In genomic region chr7:102748605-102749322, GRCh38 we compare ENCODE assay signal across 8 cellular contexts. TPM values are rescaled to one million over a fixed set of nuclear protein-coding genes. Genes with fewer than 3 reads are reported as not detected.
A peak's percentile ranks its signal among the peaks of the same experiment; 100 is the strongest.
DNase-seq lines count a peak whose midpoint lies in the region; ATAC-seq and TF ChIP-seq lines count a peak whose summit lies in the region.
"Not testable (repeated sequence)": the region's sequence is repeated elsewhere in the genome, so short reads cannot be mapped to it uniquely, and the experiment has no call there.

FAM185A (plus strand) TSS chr7:102748999; CDS start chr7:102749208, 209 bp downstream.

- not testable (repeated sequence) for H2BK5ac ChIP-seq in trophoblast cell (ENCODE audit: low read depth, low read length, poor library complexity)

- H2AK5ac ChIP-seq in trophoblast cell (ENCODE audit: low read length): not testable (repeated sequence)

- not testable (repeated sequence) for H3K79me2 ChIP-seq in trophoblast cell (ENCODE audit: control insufficient read depth, insufficient read depth, low read length, poor library complexity)

- H3K27ac ChIP-seq in heart left ventricle (peak within 1 kb of the TSS in 11 of 12 donors; percentile 58 to 80 (median 68)), trophoblast cell (ENCODE audit: low read depth, low read length) (peak within 1 kb of the TSS; percentile 42), tibial nerve (peak within 1 kb of the TSS; percentile 62 to 82 (median 80))

- H4K12ac ChIP-seq in trophoblast cell (ENCODE audit: low read depth, low read length): not testable (repeated sequence)

- H3K4me3 ChIP-seq in heart left ventricle (peak within 1 kb of the TSS; percentile 49 to 90 (median 71)), trophoblast cell (ENCODE audit: low read depth, low read length) (peak within 1 kb of the TSS; percentile 85), tibial nerve (peak within 1 kb of the TSS; percentile 57 to 91 (median 68))

- not testable (repeated sequence) for H4K8ac ChIP-seq in trophoblast cell (ENCODE audit: low read depth, low read length)

- H3K14ac ChIP-seq in trophoblast cell (ENCODE audit: low read length): not testable (repeated sequence)

- intact Hi-C loops in heart left ventricle (cut with DNase I): loop anchor here in 3 of 10 donors (5.0 to 10.0 kb wide), 3 partner anchors 314 to 326 kb away; partner anchors contain the start of genes FBXL13 (in 2 of the 3) and ARMC10 (in 1 of the 3)

- peaks cover 0 to 18% (median 11%) of the 10 kb centered on the region in 12 donors for H3K4me1 ChIP-seq in heart left ventricle
- not testable (repeated sequence) for H3K4me1 ChIP-seq in trophoblast cell (ENCODE audit: control insufficient read depth in 1 of 2, insufficient read depth in 2 of 2, low read length in 2 of 2)
- H3K4me1 ChIP-seq in tibial nerve: peaks cover 0 to 20% (median 6%) of the 10 kb centered on the region in 4 donors

- H3K4me2 ChIP-seq in trophoblast cell (ENCODE audit: low read length): peak within 1 kb of the TSS; percentile 73

- not testable (repeated sequence) for H3K27me3 ChIP-seq in heart left ventricle; trophoblast cell (ENCODE audit: insufficient read depth, low read length); tibial nerve

- not testable (repeated sequence) for H2BK120ac ChIP-seq in trophoblast cell (ENCODE audit: insufficient read depth, low read length, poor library complexity)

- not testable (repeated sequence) for H3K4ac ChIP-seq in trophoblast cell (ENCODE audit: low read depth, low read length)

- H2AFZ ChIP-seq in trophoblast cell (ENCODE audit: insufficient read depth, low read length, poor library complexity): peak within 1 kb of the TSS; percentile 14

- H3K23ac ChIP-seq in trophoblast cell (ENCODE audit: low read length): not testable (repeated sequence)

- H3K9ac ChIP-seq in trophoblast cell (ENCODE audit: low read length): peak within 1 kb of the TSS; percentile 60

- WGBS in heart left ventricle, 4 donors: 0 to 1% (median 0%) methylated on average over 24 to 35 of the region's 35 CpGs
- no CpG with 5 or more reads among the region's 35 CpGs for WGBS in trophoblast cell (ENCODE audit: extremely low coverage, insufficient coverage, insufficient read length)
- WGBS in tibial nerve, 2 donors: 0 to 1% methylated on average over 17 to 22 of the region's 35 CpGs

- not testable (repeated sequence) for TF ChIP-seq CTCF in GM13976 (IDR thresholded peaks at IDR 0.05; ENCODE audit: borderline replicate concordance, control extremely low read depth, extremely low read depth, insufficient read depth, missing control alignments); tibial nerve (IDR thresholded peaks at IDR 0.05)
- TF ChIP-seq CTCF in heart left ventricle (IDR thresholded peaks at IDR 0.05): peak in 1 of 12 donors; percentile 5

- not testable (repeated sequence) for H3K36me3 ChIP-seq in heart left ventricle; trophoblast cell (ENCODE audit: control insufficient read depth in 1 of 2, insufficient read depth in 2 of 2, low read length in 2 of 2); tibial nerve

- H3K18ac ChIP-seq in trophoblast cell (ENCODE audit: low read length): not testable (repeated sequence)

- DNase-seq in GM13976 (ENCODE audit: low spot score) (peak; percentile 88), NCI-H1436 treated with DMSO at 0.1 percent for 48 hours (lab: John Stamatoyannopoulos, UW) (peak; percentile 99), T follicular helper cell (ENCODE audit: low read depth) (peak; percentile 94), amniotic epithelial cell (ENCODE audit: low read depth) (peak; percentile 99), heart left ventricle (peak; percentile 96 to 99 (median 99)), trophoblast cell (peak; percentile 99), tibial nerve (ENCODE audit: low spot score in 2 of 2) (peak; percentile 96 to 99)

- in situ Hi-C loops in GM13976 (cut with MboI; ENCODE audit: low sequenced_read_pairs, unreplicated experiment): not testable (repeated sequence)

- ATAC-seq in HG02852 (IDR thresholded peaks at IDR 0.05; ENCODE audit: unreplicated experiment) (peak; percentile 97), heart left ventricle (peak; percentile 100)

- TF ChIP-seq EP300 in tibial nerve (IDR thresholded peaks at IDR 0.05): peak; percentile 82 to 94

- peak in 1 of 2 donors; percentile 43 for TF ChIP-seq POLR2A in heart left ventricle (IDR thresholded peaks at IDR 0.05)
- TF ChIP-seq POLR2A in tibial nerve (IDR thresholded peaks at IDR 0.05): peak in 1 of 2 donors; percentile 36

- not testable (repeated sequence) for H3K9me3 ChIP-seq in heart left ventricle; trophoblast cell (ENCODE audit: insufficient read depth, low read depth, low read length); tibial nerve

- H3K79me1 ChIP-seq in trophoblast cell (ENCODE audit: low read length): not testable (repeated sequence)

- H2BK12ac ChIP-seq in trophoblast cell (ENCODE audit: low read length): not testable (repeated sequence)

- H4K91ac ChIP-seq in trophoblast cell (ENCODE audit: low read depth, low read length): not testable (repeated sequence)

RNA-seq across cellular contexts. Expression of gene FAM185A, which starts in this region (rescaled TPM):
- total RNA-seq in heart left ventricle (10 to 100 TPM in 1 of 9 donors, 1 to 10 TPM in 8; 5.6 to 10.2 (median 8.4) TPM), tibial nerve (10 to 100 TPM; 18.0 to 39.3 (median 36.4) TPM)
- 1 to 10 TPM; 3.4 to 6.0 TPM for polyA plus RNA-seq in heart left ventricle
- polyA plus RNA-seq in trophoblast cell (2013): 2.3 TPM in 2 replicates

Comparison
In these comparisons a context has a peak if more than half of its experiments do, and no peak if none do; other contexts are left out.
1. Peak in every context shown above with its lines: DNase-seq, ATAC-seq, H3K4me3 ChIP-seq and H3K27ac ChIP-seq.